In genomic region chr12:48925218-48925871, GRCh38 we compare ENCODE assay signal across 8 cellular contexts. TPM values are rescaled to one million over a fixed set of nuclear protein-coding genes. Genes with fewer than 3 reads are reported as not detected.
DNase-seq lines count a peak whose midpoint lies in the region; ATAC-seq, FAIRE-seq and TF ChIP-seq lines count a peak whose summit lies in the region.

Gene FKBP11 (minus strand): TSS chr12:48925492. CDS start chr12:48925428, 64 bp downstream.

- DNase-seq in A549 (ENCODE audit: low read depth in 1 of 2, low spot score in 1 of 2) (peak; percentile 51 to 68), activated B cell treated with CpG ODN at 0.5 μM for 24 hours (peak; percentile 64), left colon (peak; percentile 67 to 80), NCI-H524 treated with DMSO at 0.1 percent for 48 hours (lab: John Stamatoyannopoulos, UW) (no peak)
- DNase-seq in central memory CD4-positive, alpha-beta T cell = peak; percentile 82
- DNase-seq in stimulated activated CD4-positive, alpha-beta T cell treated with anti-CD3 and anti-CD28 coated beads, Interleukin-4, amount 100 ng/mL, for 1 hour = peak; percentile 74

- H3K27me3 Mint-ChIP-seq in activated B cell treated with CpG ODN at 0.5 μM for 24 hours = no peaks in the 10 kb centered on the region

- no peak for FAIRE-seq in A549 (lab: Jason Lieb, UNC)

- no peaks in the 10 kb centered on the region for H3K9me3 Mint-ChIP-seq in activated B cell treated with CpG ODN at 0.5 μM for 24 hours

- ATAC-seq in A549 (peak; percentile 90 to 91), GM19043 (IDR thresholded peaks at IDR 0.05; ENCODE audit: low read depth, unreplicated experiment) (peak; percentile 67), HG03439 (IDR thresholded peaks at IDR 0.05; ENCODE audit: unreplicated experiment) (peak; percentile 79), activated B cell treated with CpG ODN at 0.5 μM for 24 hours (ENCODE audit: low read depth) (peak; percentile 84), left colon (peak; percentile 91)

- peak within 1 kb of the TSS; percentile 97 for H3K4me3 Mint-ChIP-seq in activated B cell treated with CpG ODN at 0.5 μM for 24 hours

- no peak for TF ChIP-seq CTCF in A549 (IDR thresholded peaks at IDR 0.05)
- TF ChIP-seq CTCF in activated B cell treated with CpG ODN at 0.5 μM for 24 hours (IDR thresholded peaks at IDR 0.05) = no peak

- H3K9me3 ChIP-seq in A549 = no peaks in the 10 kb centered on the region

- peaks cover 41% of the 10 kb centered on the region for H3K36me3 Mint-ChIP-seq in activated B cell treated with CpG ODN at 0.5 μM for 24 hours (ENCODE audit: low read depth)

- H3K27ac ChIP-seq in A549 = peak within 1 kb of the TSS; percentile 77 to 95

- no peak for TF ChIP-seq RAD21 in A549 (conservative IDR thresholded peaks at IDR 0.05 in 1 of 2, IDR thresholded peaks at IDR 0.05 in 1 of 2)

- peaks cover 27% of the 10 kb centered on the region for H3K4me1 Mint-ChIP-seq in activated B cell treated with CpG ODN at 0.5 μM for 24 hours

- CTCF ChIA-PET in A549 (lab: Yijun Ruan, JAX) = interaction anchor here (1.0 to 70.2 kb wide), 8 partner anchors 11 to 110 kb away, joined by 3 to 2584 read pairs (median 50); partner anchors contain the start of genes ARF3, DDN, DDX23 and PRKAG1
- CTCF ChIA-PET in activated B cell treated with CpG ODN at 0.5 μM for 24 hours (lab: Charles Lee) = interaction anchor here (0.7 to 10.6 kb wide), 15 partner anchors 9 to 173 kb away, joined by 3 to 74 read pairs (median 8); partner anchors contain the start of gene WNT1

- peak within 1 kb of the TSS; percentile 70 for H3K4me2 ChIP-seq in A549

- intact Hi-C loops in activated B cell treated with CpG ODN at 0.5 μM for 24 hours (cut with micrococcal nuclease) = loop anchor here (1.0 to 10.0 kb wide), 5 partner anchors 21 to 309 kb away; partner anchors contain the start of genes PRKAG1 and RND1
- intact Hi-C loops in left colon (cut with DNase I, micrococcal nuclease) = no loop called here

- POLR2A ChIA-PET in A549 (lab: Yijun Ruan, JAX) = interaction anchor here (0.6 to 1.8 kb wide), 5 partner anchors 20 to 73 kb away, joined by 3 to 9 read pairs (median 7); partner anchors contain the start of genes ARF3, DDX23 and RND1
- POLR2A ChIA-PET in activated B cell treated with CpG ODN at 0.5 μM for 24 hours (lab: Charles Lee) = interaction anchor here (0.6 to 3.2 kb wide), 15 partner anchors 11 to 1775 kb away, joined by 3 to 14 read pairs (median 6); partner anchors contain the start of genes ARF3, DDX23, PRPF40B and RHEBL1

- no peak for TF ChIP-seq EP300 in A549 (IDR thresholded peaks at IDR 0.05)

- H3K27ac Mint-ChIP-seq in activated B cell treated with CpG ODN at 0.5 μM for 24 hours = peak within 1 kb of the TSS; percentile 94

- H3K4me3 ChIP-seq in A549 = peak within 1 kb of the TSS; percentile 71

- peaks cover 6% of the 10 kb centered on the region; the same call in 1 of the 3 replicates for H3K4me1 ChIP-seq in A549

- 41% methylated on average over 38 of the region's 39 CpGs for WGBS in A549 (ENCODE audit: missing lambda C conversion rate)

- TF ChIP-seq POLR2A in A549 (IDR thresholded peaks at IDR 0.05; ENCODE audit: low read length) = peak; percentile 59

TF ChIP-seq in A549, 52 proteins besides CTCF, POLR2A, EP300 and RAD21:
- TF ChIP-seq NPAS2 (CRISPR knock-in tag; IDR thresholded peaks at IDR 0.05; ENCODE audit: borderline replicate concordance) (no peak), MAX (IDR thresholded peaks at IDR 0.05) (no peak), ZSCAN20 (CRISPR knock-in tag; IDR thresholded peaks at IDR 0.05) (no peak), HOXB13 (CRISPR knock-in tag; IDR thresholded peaks at IDR 0.05; ENCODE audit: low read depth) (no peak), NFE2L2 (conservative IDR thresholded peaks at IDR 0.05; ENCODE audit: low read length) (no peak), CHD2 (IDR thresholded peaks at IDR 0.05; ENCODE audit: low read length, partially characterized antibody) (no peak), ESRRA (IDR thresholded peaks at IDR 0.05; ENCODE audit: borderline replicate concordance, low read length) (peak; percentile 76; the same call in 1 of the 2 replicates), CBX8 (IDR thresholded peaks at IDR 0.05) (no peak), TFCP2L1 (CRISPR knock-in tag; IDR thresholded peaks at IDR 0.05) (no peak)

RNA-seq across cellular contexts. Expression of gene FKBP11, which starts in this region (rescaled TPM):
- polyA plus RNA-seq in A549 (2011; rRNA removed) = 50.9 and 61.9 TPM in 2 replicates
- 39.7 and 47.3 TPM in 2 replicates for polyA plus RNA-seq in A549 (2012; cell fraction: cytosol; rRNA removed)
- polyA plus RNA-seq in A549 (2012; cell fraction: nucleus; rRNA removed) = 107 and 122 TPM in 2 replicates
- 41.2 to 45.5 TPM (median 42.2 TPM) in 3 replicates for polyA plus RNA-seq in A549 (2017; fragmentation: RNase III; extraction: RNeasy Plus Mini Kit Qiagen cat#74134 plus additional on column Dnase treatment)
- polyA minus RNA-seq in A549 (2011; rRNA and poly(A)+ RNA removed) = 38.4 and 39.2 TPM in 2 replicates
- 22.9 and 26.1 TPM in 2 replicates for total RNA-seq in activated B cell treated with CpG ODN at 0.5 μM for 24 hours
- total RNA-seq in left colon = 10 to 100 TPM; 21.3 to 26.9 TPM
